2 cellular contexts compared by ENCODE assay signal in genomic region chr17:59152925-59153324, GRCh38.
TF ChIP-seq lines count a peak whose summit lies in the region.

No MANE protein-coding gene starts in this region.

TF ChIP-seq in IMR-90, 13 proteins besides CTCF, POLR2A, EP300 and RAD21:
- no peak for TF ChIP-seq RCOR1 (IDR thresholded peaks at IDR 0.05; ENCODE audit: insufficient replicate concordance, low read length)
- no peak for TF ChIP-seq SMC3 (IDR thresholded peaks at IDR 0.05; ENCODE audit: low read depth, low read length)
- no peak for TF ChIP-seq MXI1 (IDR thresholded peaks at IDR 0.05; ENCODE audit: borderline replicate concordance, low read depth, low read length)
- no peak for TF ChIP-seq RFX5 (IDR thresholded peaks at IDR 0.05; ENCODE audit: low read depth, low read length)
- TF ChIP-seq CEBPB (IDR thresholded peaks at IDR 0.05; ENCODE audit: low read depth, low read length), result no peak
- no peak for TF ChIP-seq FOS (IDR thresholded peaks at IDR 0.05; ENCODE audit: low read depth, low read length)
- no peak for TF ChIP-seq NFE2L2 (IDR thresholded peaks at IDR 0.05; ENCODE audit: low read depth, low read length)
- TF ChIP-seq CHD1 (IDR thresholded peaks at IDR 0.05; ENCODE audit: low read depth, low read length), result no peak
- TF ChIP-seq USF2 (IDR thresholded peaks at IDR 0.05; ENCODE audit: low read depth, low read length), result no peak
- no peak for TF ChIP-seq ELK1 (IDR thresholded peaks at IDR 0.05; ENCODE audit: borderline replicate concordance, low read depth, low read length)
- TF ChIP-seq MAFK (IDR thresholded peaks at IDR 0.05; ENCODE audit: low read depth, low read length), result no peak
- no peak for TF ChIP-seq MAZ (IDR thresholded peaks at IDR 0.05; ENCODE audit: borderline replicate concordance, low read depth, low read length)
- TF ChIP-seq BHLHE40 (IDR thresholded peaks at IDR 0.05; ENCODE audit: low read depth, low read length), result no peak
TF ChIP-seq in IMR-90: peak in this region for 0.

TF ChIP-seq in GM12878, 131 proteins besides CTCF, POLR2A, EP300 and RAD21:
- TF ChIP-seq ZBTB33 (IDR thresholded peaks at IDR 0.05) (no peak), BACH1 (IDR thresholded peaks at IDR 0.05; ENCODE audit: borderline replicate concordance) (no peak), NR2C1 (IDR thresholded peaks at IDR 0.05) (no peak), ZNF207 (IDR thresholded peaks at IDR 0.05; ENCODE audit: borderline replicate concordance) (no peak), ZBED1 (IDR thresholded peaks at IDR 0.05; ENCODE audit: borderline replicate concordance) (no peak), HDAC6 (IDR thresholded peaks at IDR 0.05; ENCODE audit: unreplicated experiment) (no peak), E2F8 (IDR thresholded peaks at IDR 0.05; ENCODE audit: low read depth, partially characterized antibody) (no peak)
